ENCODE assay signal across 20 cellular contexts in genomic region chr6:69918766-69919165, GRCh38. TPM values are rescaled to one million over a fixed set of nuclear protein-coding genes. Genes with fewer than 3 reads are reported as not detected.
DNase-seq lines count a peak whose midpoint lies in the region; ATAC-seq, FAIRE-seq and TF ChIP-seq lines count a peak whose summit lies in the region.
"Had no signal": no experiment of that assay in that cellular context is flagged by ENCODE, and none has a peak within 500 bp of the region (broad histone marks: within the 10 kb centered on the region; RNA-seq: fewer than 3 reads in every experiment).

No MANE protein-coding gene starts in this region.

- FAIRE-seq in H1 (lab: Jason Lieb, UNC) (no peak), GM12892 (lab: Jason Lieb, UNC) (no peak)
- FAIRE-seq: K562 had no signal

- no peaks in the 10 kb centered on the region for H4K20me1 ChIP-seq in H1 (replicated peaks in 1 of 2; ENCODE audit: control insufficient read depth in 1 of 2, insufficient read depth in 2 of 2, low read length in 2 of 2)

- TF ChIP-seq EP300 in H1 (IDR thresholded peaks at IDR 0.05; ENCODE audit: borderline replicate concordance in 1 of 2, low read depth in 2 of 2, low read length in 2 of 2), result no peak

- no peak overlapping the region for H3K27ac ChIP-seq in H1 (ENCODE audit: low read depth, low read length)
- peak overlapping the region; percentile 37 for H3K27ac ChIP-seq in mesodermal cell (ENCODE audit: low read depth, low read length, severe bottlenecking)
- H3K27ac ChIP-seq: right lobe of liver, tibial artery had no signal

- no peaks in the 10 kb centered on the region for H3K23me2 ChIP-seq in H1 (ENCODE audit: low read depth, low read length)

- no peak overlapping the region for H3K14ac ChIP-seq in H1 (ENCODE audit: insufficient read length)

- H3K27me3 ChIP-seq in H1 (replicated peaks in 1 of 4; ENCODE audit: control insufficient read depth in 3 of 4, extremely low read depth in 1 of 4, insufficient read depth in 3 of 4, low read length in 3 of 4), result no peaks in the 10 kb centered on the region
- H3K27me3 ChIP-seq: right lobe of liver, tibial artery had no signal

- H4K5ac ChIP-seq in H1 (ENCODE audit: insufficient read length, low read depth, low read length), result no peak overlapping the region

- H3K23ac ChIP-seq in H1 (ENCODE audit: insufficient read length), result no peak overlapping the region

- TF ChIP-seq POLR2A in H1 (IDR thresholded peaks at IDR 0.05; ENCODE audit: control extremely low read depth in 1 of 2, low read depth in 2 of 2, low read length in 2 of 2) (no peak), GM12892 (IDR thresholded peaks at IDR 0.05; ENCODE audit: low read depth, low read length) (no peak)

- no peak overlapping the region for H2BK20ac ChIP-seq in H1 (ENCODE audit: low read length)

- H2AFZ ChIP-seq in H1 (ENCODE audit: low read length), result peak overlapping the region; percentile 58; the same call in 1 of the 2 replicates

- no peak overlapping the region for H3K9ac ChIP-seq in H1 (replicated peaks in 1 of 4; ENCODE audit: extremely low read depth in 1 of 4, low read depth in 3 of 4, low read length in 3 of 4)

- H3K18ac ChIP-seq in H1 (ENCODE audit: extremely low read depth, low read length), result no peak overlapping the region

- H3K79me2 ChIP-seq in H1 (ENCODE audit: control insufficient read depth in 1 of 2, insufficient read depth in 2 of 2, low read length in 2 of 2), result no peaks in the 10 kb centered on the region

- no peak for TF ChIP-seq CTCF in H1 (IDR thresholded peaks at IDR 0.05; ENCODE audit: control extremely low read depth in 1 of 3, insufficient read depth in 1 of 3, low read depth in 1 of 3, low read length in 3 of 3)

- H3K4ac ChIP-seq in H1 (replicated peaks; ENCODE audit: insufficient read length, low read depth, low read length), result no peak overlapping the region

- DNase-seq in A172 (ENCODE audit: low spot score), result peak; percentile 31
- DNase-seq in HK-2 (ENCODE audit: unreplicated experiment), result peak; percentile 7
- no peak for DNase-seq in H1 (ENCODE audit: low read depth in 1 of 2, low spot score in 2 of 2)
- no peak for DNase-seq in HuH-7.5 (ENCODE audit: low spot score)
- DNase-seq in stimulated activated CD4-positive, alpha-beta T cell treated with anti-CD3 and anti-CD28 coated beads, Interleukin-4, amount 100 ng/mL, for 4 hours, result no peak
- no peak for DNase-seq in GM12892 (ENCODE audit: insufficient read length)
- DNase-seq: 8988T; activated CD4-positive, alpha-beta T cell treated with anti-CD3 and anti-CD28 coated beads for 36 hours; activated T-cell treated with anti-CD3 and anti-CD28 coated beads, Interleukin-2, amount 50 U/mL, for 4 hours; AML-193; CD8-positive, alpha-beta memory T cell; hypothalamus; MM.1S; NCI-H1417 treated with DMSO at 0.1 percent for 48 hours; right lobe of liver; tibial artery had no signal

- no peak overlapping the region for H3K4me3 ChIP-seq in H1 (ENCODE audit: extremely low read depth in 1 of 4, insufficient read depth in 2 of 4, low read depth in 3 of 4, low read length in 4 of 4)
- no peak overlapping the region for H3K4me3 ChIP-seq in mesodermal cell (ENCODE audit: extremely low read depth, insufficient read depth, low read length, poor library complexity, severe bottlenecking)
- H3K4me3 ChIP-seq: K562, right lobe of liver, tibial artery had no signal

- TF ChIP-seq RAD21 in H1 (IDR thresholded peaks at IDR 0.05 in 1 of 2, conservative IDR thresholded peaks at IDR 0.05 in 1 of 2; ENCODE audit: low read depth in 2 of 2, low read length in 2 of 2), result no peak

- no peak overlapping the region for H4K8ac ChIP-seq in H1 (ENCODE audit: extremely low read depth, insufficient read depth, low read length)

- no peak overlapping the region for H2BK5ac ChIP-seq in H1 (ENCODE audit: low read depth, low read length)

- no peak overlapping the region for H3K4me2 ChIP-seq in H1 (ENCODE audit: insufficient read depth in 1 of 2, low read depth in 2 of 2, low read length in 2 of 2)

- no peaks in the 10 kb centered on the region for H3K9me3 ChIP-seq in H1 (ENCODE audit: insufficient read depth in 2 of 2, low read depth in 1 of 2, low read length in 1 of 2)
- H3K9me3 ChIP-seq in mesodermal cell (ENCODE audit: control insufficient read depth, low read length), result peaks cover 7% of the 10 kb centered on the region
- H3K9me3 ChIP-seq: right lobe of liver, tibial artery had no signal

- CTCF ChIA-PET in H1 (lab: Charles Lee; ENCODE audit: partially characterized antibody), result no interaction called here

- no peak overlapping the region for H3K56ac ChIP-seq in H1 (replicated peaks; ENCODE audit: insufficient read length, low read depth, low read length)

- ATAC-seq in GM19023 (IDR thresholded peaks at IDR 0.05; ENCODE audit: unreplicated experiment), result no peak
- ATAC-seq: K562, right lobe of liver had no signal

- no peak overlapping the region for H2BK15ac ChIP-seq in H1 (ENCODE audit: low read length)

- no peak overlapping the region for H2BK12ac ChIP-seq in H1 (ENCODE audit: low read depth, low read length)

- H3K36me3 ChIP-seq in H1 (ENCODE audit: control insufficient read depth in 2 of 4, insufficient read depth in 4 of 4, low read length in 3 of 4) (no peaks in the 10 kb centered on the region), mesodermal cell (ENCODE audit: control insufficient read depth, insufficient read depth, low read length) (no peaks in the 10 kb centered on the region)
- H3K36me3 ChIP-seq: right lobe of liver, tibial artery had no signal

- no peak overlapping the region for H4K91ac ChIP-seq in H1 (replicated peaks; ENCODE audit: insufficient read length, low read length)

- no peaks in the 10 kb centered on the region for H3K79me1 ChIP-seq in H1 (ENCODE audit: low read depth, low read length)

- no peak overlapping the region for H2BK120ac ChIP-seq in H1 (replicated peaks; ENCODE audit: low read depth, low read length)

- POLR2A ChIA-PET in H1 (lab: Charles Lee; ENCODE audit: partially characterized antibody), result no interaction called here

- WGBS in H1 (ENCODE audit: extremely low coverage in 1 of 2, insufficient coverage in 1 of 2, insufficient read length in 1 of 2, insufficient replicate concordance in 2 of 2, low coverage in 1 of 2, low lambda C conversion rate in 2 of 2, missing lambda C conversion rate in 1 of 2), 2 experiments, result 91% methylated on average over 3 of the region's 3 CpGs; no CpG with 5 or more reads in 1 of the 2 experiments
- WGBS in mesodermal cell (ENCODE audit: insufficient coverage in 2 of 2), 2 experiments, result no CpG with 5 or more reads among the region's 3 CpGs

- no peak overlapping the region for H2AK5ac ChIP-seq in H1 (ENCODE audit: low read depth, low read length)

- H3K4me1 ChIP-seq in H1 (replicated peaks in 1 of 4; ENCODE audit: control insufficient read depth in 3 of 4, insufficient read depth in 4 of 4, low read length in 3 of 4) (no peaks in the 10 kb centered on the region), mesodermal cell (ENCODE audit: control insufficient read depth, insufficient read depth, low read length, poor library complexity, severe bottlenecking) (peaks cover 13% of the 10 kb centered on the region)
- H3K4me1 ChIP-seq: right lobe of liver, tibial artery had no signal

TF ChIP-seq in H1, 55 proteins besides CTCF, POLR2A, EP300 and RAD21:
- TF ChIP-seq TAF1 (IDR thresholded peaks at IDR 0.05; ENCODE audit: low read depth, low read length) (no peak), SP4 (IDR thresholded peaks at IDR 0.05; ENCODE audit: low read length) (no peak), CHD1 (IDR thresholded peaks at IDR 0.05; ENCODE audit: low read depth, low read length) (no peak), SAP30 (IDR thresholded peaks at IDR 0.05; ENCODE audit: insufficient read depth, insufficient replicate concordance, low read length) (no peak), SIN3A (conservative IDR thresholded peaks at IDR 0.05 in 1 of 2, IDR thresholded peaks at IDR 0.05 in 1 of 2; ENCODE audit: low read depth in 1 of 2, low read length in 2 of 2) (no peak), GABPA (IDR thresholded peaks at IDR 0.05; ENCODE audit: borderline replicate concordance, insufficient read depth, low read length) (no peak), RNF2 (IDR thresholded peaks at IDR 0.05; ENCODE audit: borderline replicate concordance, low read depth, low read length, missing control alignments, poor library complexity, severe bottlenecking) (no peak), TAF7 (optimal IDR thresholded peaks at IDR 0.05; ENCODE audit: borderline replicate concordance, low read depth, low read length) (no peak)

RNA-seq across cellular contexts. Expression of gene COL19A1, which starts 52.4 kb away (rescaled TPM):
- not detected in 2 replicates for total RNA-seq in A172 (2014; rRNA removed; shearing (Covaris generic))
- not detected in 2 replicates for total RNA-seq in H1 (2021; fragmentation: NEBNext Ultra II Directional; extraction: Animal tissue kit (Norgen Biotek cat#: 25700))
- not detected in 2 replicates for polyA plus RNA-seq in H1 (2011; rRNA removed)
- polyA plus RNA-seq in H1 (2011; cell fraction: cytosol; rRNA removed), result not detected
- not detected for polyA plus RNA-seq in H1 (2011; cell fraction: nucleus; rRNA removed)
- not detected in 4 replicates for polyA plus RNA-seq in H1 (2012, experiment 1 of 2)
- not detected for polyA plus RNA-seq in H1 (2012, experiment 2 of 2)
- polyA plus RNA-seq in H1 (2013, experiment 1 of 2), result 0.04 TPM
- polyA plus RNA-seq in H1 (2013, experiment 2 of 2), result not detected
- polyA minus RNA-seq in H1 (2011; rRNA and poly(A)+ RNA removed), result not detected in 2 replicates
- polyA minus RNA-seq in H1 (2011; cell fraction: cytosol; rRNA and poly(A)+ RNA removed), result not detected
- not detected for polyA minus RNA-seq in H1 (2011; cell fraction: nucleus; rRNA and poly(A)+ RNA removed)
- polyA plus RNA-seq in mesodermal cell (2013, experiment 1 of 2), result 0.81 TPM
- 0.56 TPM for polyA plus RNA-seq in mesodermal cell (2013, experiment 2 of 2)
- polyA plus RNA-seq in GM12892 (2012; ENCODE audit: missing spikeins), result 2.6 TPM
- total RNA-seq: activated CD4-positive, alpha-beta T cell treated with anti-CD3 and anti-CD28 coated beads for 36 hours; K562 had no signal
- polyA plus RNA-seq: CD8-positive, alpha-beta memory T cell; K562; liver had no signal

Comparison
In these comparisons a context has a peak if more than half of its experiments do, and no peak if none do; other contexts are left out.
1. DNase-seq: peak in A172 (single experiment) and HK-2 (single experiment); none in H1 (0 of 2), HuH-7.5 (single experiment), stimulated activated CD4-positive, alpha-beta T cell treated with anti-CD3 and anti-CD28 coated beads, Interleukin-4, amount 100 ng/mL, for 4 hours (0 of 2) and GM12892 (single experiment).